Comparison of ENCODE assay signal across 24 cellular contexts in genomic region chr7:33753881-33754525, GRCh38.
"Had no signal": no experiment of that assay in that cellular context is flagged by ENCODE, and none has a peak within 500 bp of the region (broad histone marks: within the 10 kb centered on the region; RNA-seq: fewer than 3 reads in every experiment).

No MANE protein-coding gene starts in this region.

- H3K27ac Mint-ChIP-seq: activated B cell treated with CpG ODN at 0.5 μM for 24 hours; activated CD4-positive, alpha-beta memory T cell treated with anti-CD3 and anti-CD28 coated beads for 36 hours; activated CD4-positive, alpha-beta T cell treated with anti-CD3 and anti-CD28 coated beads for 36 hours; activated naive CD8-positive, alpha-beta T cell treated with anti-CD3 and anti-CD28 coated beads for 36 hours; mesothelial cell of epicardium; stimulated activated memory B cell treated with anti-CD40 and anti-IgM and Interleukin-4, amounts not matched to agents 10 μg/mL and 1 μg/mL and 100 μg/mL, for 72 hours; T-helper 1 cell treated with Interleukin-12 subunit alpha and Interleukin-12 subunit beta and Interleukin-4 antibody, amounts not matched to agents 30 μg/mL and 1 μg/mL, for 36 hours had no signal

- ATAC-seq: activated CD4-positive, alpha-beta T cell treated with anti-CD3 and anti-CD28 coated beads for 36 hours; heart right ventricle; right lobe of liver; stimulated activated memory B cell treated with anti-CD40 and anti-IgM and Interleukin-4, amounts not matched to agents 10 μg/mL and 1 μg/mL and 100 μg/mL, for 72 hours had no signal

- H3K36me3 ChIP-seq: breast epithelium, esophagus squamous epithelium, heart right ventricle, left ventricle myocardium inferior, right lobe of liver, stomach, suprapubic skin, tibial nerve had no signal

- H3K27ac ChIP-seq: breast epithelium, dorsolateral prefrontal cortex, esophagus squamous epithelium, heart right ventricle, left ventricle myocardium inferior, right lobe of liver, stomach, suprapubic skin, tibial nerve had no signal

- H3K9me3 ChIP-seq: breast epithelium, esophagus squamous epithelium, heart right ventricle, left ventricle myocardium inferior, right lobe of liver, stomach, suprapubic skin, tibial nerve had no signal

- H3K4me3 ChIP-seq: breast epithelium, dorsolateral prefrontal cortex, esophagus squamous epithelium, heart right ventricle, left ventricle myocardium inferior, right lobe of liver, stomach, suprapubic skin, tibial nerve had no signal

- DNase-seq: activated B cell treated with CpG ODN at 0.5 μM for 24 hours; activated CD4-positive, alpha-beta memory T cell treated with anti-CD3 and anti-CD28 coated beads for 36 hours; activated CD4-positive, alpha-beta T cell treated with anti-CD3 and anti-CD28 coated beads for 36 hours; activated naive CD4-positive, alpha-beta T cell treated with Interleukin-2 at 50 U/mL for 16 hours; activated naive CD8-positive, alpha-beta T cell treated with anti-CD3 and anti-CD28 coated beads for 36 hours; activated T-cell treated with anti-CD3 and anti-CD28 coated beads, Interleukin-2, amount 50 U/mL, for 48 hours; dorsolateral prefrontal cortex; esophagus squamous epithelium; heart right ventricle; kidney; left ventricle myocardium inferior; nucleus accumbens; right lobe of liver; small intestine; stimulated activated CD4-positive, alpha-beta T cell treated with anti-CD3 and anti-CD28 coated beads, Interleukin-15, amount 100 ng/mL, for 24 hours; stomach; T1000 had no signal

- H3K27me3 Mint-ChIP-seq: activated CD4-positive, alpha-beta T cell treated with anti-CD3 and anti-CD28 coated beads for 36 hours; activated naive CD8-positive, alpha-beta T cell treated with anti-CD3 and anti-CD28 coated beads for 36 hours had no signal

- H3K9me3 Mint-ChIP-seq: activated B cell treated with CpG ODN at 0.5 μM for 24 hours; activated CD4-positive, alpha-beta memory T cell treated with anti-CD3 and anti-CD28 coated beads for 36 hours; activated naive CD8-positive, alpha-beta T cell treated with anti-CD3 and anti-CD28 coated beads for 36 hours; central memory CD8-positive, alpha-beta T cell; stimulated activated memory B cell treated with anti-CD40 and anti-IgM and Interleukin-4, amounts not matched to agents 10 μg/mL and 1 μg/mL and 100 μg/mL, for 72 hours; T-helper 1 cell treated with Interleukin-12 subunit alpha and Interleukin-12 subunit beta and Interleukin-4 antibody, amounts not matched to agents 30 μg/mL and 1 μg/mL, for 36 hours had no signal

- H3K27me3 ChIP-seq: breast epithelium, dorsolateral prefrontal cortex, esophagus squamous epithelium, right lobe of liver, stomach, suprapubic skin, tibial nerve had no signal

- H3K4me3 Mint-ChIP-seq: activated B cell treated with CpG ODN at 0.5 μM for 24 hours; activated CD4-positive, alpha-beta memory T cell treated with anti-CD3 and anti-CD28 coated beads for 36 hours; activated CD4-positive, alpha-beta T cell treated with anti-CD3 and anti-CD28 coated beads for 36 hours; activated naive CD8-positive, alpha-beta T cell treated with anti-CD3 and anti-CD28 coated beads for 36 hours; central memory CD8-positive, alpha-beta T cell; mesothelial cell of epicardium; stimulated activated memory B cell treated with anti-CD40 and anti-IgM and Interleukin-4, amounts not matched to agents 10 μg/mL and 1 μg/mL and 100 μg/mL, for 72 hours; T-helper 1 cell treated with Interleukin-12 subunit alpha and Interleukin-12 subunit beta and Interleukin-4 antibody, amounts not matched to agents 30 μg/mL and 1 μg/mL, for 36 hours had no signal

- H3K36me3 Mint-ChIP-seq: activated CD4-positive, alpha-beta memory T cell treated with anti-CD3 and anti-CD28 coated beads for 36 hours; activated naive CD8-positive, alpha-beta T cell treated with anti-CD3 and anti-CD28 coated beads for 36 hours; mesothelial cell of epicardium; stimulated activated memory B cell treated with anti-CD40 and anti-IgM and Interleukin-4, amounts not matched to agents 10 μg/mL and 1 μg/mL and 100 μg/mL, for 72 hours had no signal

- H3K4me1 ChIP-seq: breast epithelium, right lobe of liver, suprapubic skin had no signal

- H3K4me1 Mint-ChIP-seq: activated B cell treated with CpG ODN at 0.5 μM for 24 hours; activated CD4-positive, alpha-beta T cell treated with anti-CD3 and anti-CD28 coated beads for 36 hours; activated naive CD8-positive, alpha-beta T cell treated with anti-CD3 and anti-CD28 coated beads for 36 hours; central memory CD8-positive, alpha-beta T cell; stimulated activated memory B cell treated with anti-CD40 and anti-IgM and Interleukin-4, amounts not matched to agents 10 μg/mL and 1 μg/mL and 100 μg/mL, for 72 hours had no signal
